31 cellular contexts compared by ENCODE assay signal in the genomic region with DNA sequence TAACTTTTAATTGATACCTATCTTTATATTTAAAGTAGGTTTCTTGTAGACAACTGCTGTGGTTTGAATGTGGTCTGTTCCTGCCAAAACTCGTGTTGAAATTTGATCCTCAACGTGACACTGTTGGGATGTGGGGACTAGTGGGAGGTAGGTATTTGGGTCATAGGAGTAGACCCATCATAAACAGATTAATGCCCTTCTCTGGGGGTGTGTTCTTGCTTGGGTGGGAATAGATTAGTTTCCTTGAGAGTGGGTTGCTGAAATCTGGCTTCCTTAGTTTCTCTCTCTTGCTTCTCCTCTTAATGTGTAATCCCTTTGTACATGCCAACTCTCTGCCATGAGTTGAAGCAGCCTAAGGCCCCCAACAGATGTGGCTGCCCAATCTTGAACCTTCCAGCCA.
"Had no signal": no experiment of that assay in that cellular context is flagged by ENCODE, and none has a peak within 500 bp of the region (broad histone marks: within the 10 kb centered on the region; RNA-seq: fewer than 3 reads in every experiment).

No MANE protein-coding gene starts in this region.

- DNase-seq: activated CD4-positive, alpha-beta memory T cell treated with anti-CD3 and anti-CD28 coated beads, Interleukin-2, amount 10 ng/mL, durations not matched to agents 7 days and 5 days; activated CD4-positive, alpha-beta T cell treated with anti-CD3 and anti-CD28 coated beads for 1 hour; activated CD4-positive, alpha-beta T cell treated with anti-CD3 and anti-CD28 coated beads for 48 hours; activated CD4-positive, CD25-positive, alpha-beta regulatory T cell; activated CD8-positive, alpha-beta memory T cell treated with anti-CD3 and anti-CD28 coated beads for 24 hours; activated CD8-positive, alpha-beta memory T cell treated with anti-CD3 and anti-CD28 coated beads, Interleukin-2, amount 10 ng/mL, durations not matched to agents 7 days and 5 days; activated CD8-positive, alpha-beta memory T cell treated with anti-CD3 and anti-CD28 coated beads, Interleukin-2, amount 50 U/mL, for 48 hours; activated effector memory CD4-positive, alpha-beta T cell treated with anti-CD3 and anti-CD28 coated beads, Interleukin-2, amount 50 U/mL, for 16 hours; activated naive CD4-positive, alpha-beta T cell; activated naive CD4-positive, alpha-beta T cell treated with anti-CD3 and anti-CD28 coated beads, Interleukin-2, amount 50 U/mL, for 16 hours; activated naive CD8-positive, alpha-beta T cell treated with anti-CD3 and anti-CD28 coated beads for 36 hours; activated T-cell treated with anti-CD3 and anti-CD28 coated beads, Interleukin-2, amount 50 U/mL, for 48 hours; amniotic stem cell; aorta; Kasumi-1; KG1; MM.1S; MV-4-11; NCI-H1092; NCI-H1436 treated with DMSO at 0.1 percent for 48 hours; NCI-H1694 treated with DMSO at 0.1 percent for 48 hours; NCI-H2029; NCI-H510A; NCI-H526; NCI-H774; SHP77; SJCRH30; T1000; WERI-Rb-1 had no signal

- H3K9me3 ChIP-seq: SJCRH30 had no signal

- H3K27me3 ChIP-seq: SJCRH30 had no signal

- H3K27ac ChIP-seq: SJCRH30, SK-N-MC, WERI-Rb-1 had no signal

- H3K4me3 ChIP-seq: SJCRH30, SK-N-MC had no signal

- H3K9me3 Mint-ChIP-seq: activated CD4-positive, alpha-beta memory T cell treated with anti-CD3 and anti-CD28 coated beads, Interleukin-2, amount 10 ng/mL, durations not matched to agents 7 days and 5 days; activated naive CD8-positive, alpha-beta T cell treated with anti-CD3 and anti-CD28 coated beads for 36 hours had no signal

- H3K27ac Mint-ChIP-seq: activated CD4-positive, alpha-beta memory T cell treated with anti-CD3 and anti-CD28 coated beads, Interleukin-2, amount 10 ng/mL, durations not matched to agents 7 days and 5 days; activated CD8-positive, alpha-beta memory T cell treated with anti-CD3 and anti-CD28 coated beads, Interleukin-2, amount 10 ng/mL, durations not matched to agents 7 days and 5 days; activated naive CD8-positive, alpha-beta T cell treated with anti-CD3 and anti-CD28 coated beads for 36 hours had no signal

- H3K4me1 ChIP-seq: SJCRH30 had no signal

- H3K27me3 Mint-ChIP-seq: activated CD4-positive, alpha-beta memory T cell treated with anti-CD3 and anti-CD28 coated beads, Interleukin-2, amount 10 ng/mL, durations not matched to agents 7 days and 5 days; activated CD8-positive, alpha-beta memory T cell treated with anti-CD3 and anti-CD28 coated beads, Interleukin-2, amount 10 ng/mL, durations not matched to agents 7 days and 5 days; activated naive CD8-positive, alpha-beta T cell treated with anti-CD3 and anti-CD28 coated beads for 36 hours had no signal

- H3K4me3 Mint-ChIP-seq: activated CD4-positive, alpha-beta memory T cell treated with anti-CD3 and anti-CD28 coated beads, Interleukin-2, amount 10 ng/mL, durations not matched to agents 7 days and 5 days; activated CD8-positive, alpha-beta memory T cell treated with anti-CD3 and anti-CD28 coated beads, Interleukin-2, amount 10 ng/mL, durations not matched to agents 7 days and 5 days; activated naive CD8-positive, alpha-beta T cell treated with anti-CD3 and anti-CD28 coated beads for 36 hours had no signal

- ATAC-seq: activated CD8-positive, alpha-beta memory T cell treated with anti-CD3 and anti-CD28 coated beads, Interleukin-2, amount 10 ng/mL, durations not matched to agents 7 days and 5 days; Panc1 had no signal
